In genomic region chr11:60124802-60125432, GRCh38 we compare ENCODE assay signal across 37 cellular contexts. TPM values are rescaled to one million over a fixed set of nuclear protein-coding genes. Genes with fewer than 3 reads are reported as not detected.
DNase-seq lines count a peak whose midpoint lies in the region; ATAC-seq and TF ChIP-seq lines count a peak whose summit lies in the region.
"Had no signal": no experiment of that assay in that cellular context is flagged by ENCODE, and none has a peak within 500 bp of the region (broad histone marks: within the 10 kb centered on the region; RNA-seq: fewer than 3 reads in every experiment).

No MANE protein-coding gene starts in this region.

- POLR2A ChIA-PET in PC-3 (lab: Charles Lee; ENCODE audit: unreplicated experiment): no interaction called here

- H3K36me3 Mint-ChIP-seq in endodermal cell (ENCODE audit: low read depth): peaks cover 4% of the 10 kb centered on the region
- H3K36me3 Mint-ChIP-seq in naive B cell: no peaks in the 10 kb centered on the region
- H3K36me3 Mint-ChIP-seq: activated naive CD8-positive, alpha-beta T cell; immature natural killer cell had no signal

- H3K9ac ChIP-seq in PC-3 (ENCODE audit: low read length) (peak overlapping the region; percentile 38), endodermal cell (ENCODE audit: extremely low read depth, low read length, poor library complexity, severe bottlenecking) (no peak overlapping the region)

- H3K27ac Mint-ChIP-seq in endodermal cell (peak overlapping the region; percentile 16), naive B cell (peak overlapping the region in 4 of 6 donors; percentile 12 to 69 (median 36))
- H3K27ac Mint-ChIP-seq: activated CD4-positive, alpha-beta T cell treated with anti-CD3 and anti-CD28 coated beads, Interleukin-2, amount 10 ng/mL, durations not matched to agents 24 days and 14 days; activated naive CD8-positive, alpha-beta T cell; immature natural killer cell; T-helper 2 cell treated with Interferon-gamma antibody and Interleukin-4, amounts not matched to agents 5 μg/mL and 100 μg/mL, for 36 hours had no signal

- H3K9me3 Mint-ChIP-seq in endodermal cell (peaks cover 41% of the 10 kb centered on the region), naive B cell (peaks cover 0 to 8% (median 7%) of the 10 kb centered on the region in 7 donors)
- H3K9me3 Mint-ChIP-seq: activated CD4-positive, alpha-beta T cell treated with anti-CD3 and anti-CD28 coated beads, Interleukin-2, amount 10 ng/mL, durations not matched to agents 24 days and 14 days; immature natural killer cell; T-helper 2 cell treated with Interferon-gamma antibody and Interleukin-4, amounts not matched to agents 5 μg/mL and 100 μg/mL, for 36 hours had no signal

- H3K9me3 ChIP-seq in DOHH2 (ENCODE audit: control insufficient read depth, insufficient read depth, low read length) (no peaks in the 10 kb centered on the region), PC-3 (ENCODE audit: low read length) (no peaks in the 10 kb centered on the region), endodermal cell (ENCODE audit: control insufficient read depth, low read length) (peaks cover 53% of the 10 kb centered on the region), ovary (no peaks in the 10 kb centered on the region)
- H3K9me3 ChIP-seq: BE2C, breast epithelium, neutrophil, prostate gland, sigmoid colon, tibial artery had no signal

- 74 to 83% methylated on average over 9 to 11 of the region's 11 CpGs for WGBS in endodermal cell (ENCODE audit: insufficient coverage in 1 of 2, insufficient read length in 1 of 2), 2 experiments
- WGBS in ovary, 3 donors: 10 to 23% (median 14%) methylated on average over 11 of the region's 11 CpGs

- H3K79me2 ChIP-seq in DOHH2 (ENCODE audit: control insufficient read depth, low read length) (no peaks in the 10 kb centered on the region), PC-3 (ENCODE audit: low read length) (no peaks in the 10 kb centered on the region)

- intact Hi-C loops in PC-3 (cut with micrococcal nuclease): no loop called here
- intact Hi-C loops in ovary (cut with DNase I): no loop called here
- intact Hi-C loops in left ventricle myocardium superior (cut with micrococcal nuclease): no loop called here

- no TSS peak for BruUV-seq in PC-3 (replicated peaks; lab: Mats Ljungman, UMichigan)

- no peaks in the 10 kb centered on the region for H3K9me2 ChIP-seq in DOHH2 (replicated peaks; ENCODE audit: control insufficient read depth, low read length)
- H3K9me2 ChIP-seq in PC-3 (replicated peaks; ENCODE audit: low read length): no peaks in the 10 kb centered on the region

- H3K4me3 Mint-ChIP-seq in endodermal cell: no peak overlapping the region
- H3K4me3 Mint-ChIP-seq in naive B cell: peak overlapping the region in 7 of 8 donors; percentile 18 to 73 (median 46)
- H3K4me3 Mint-ChIP-seq: activated CD4-positive, alpha-beta T cell treated with anti-CD3 and anti-CD28 coated beads, Interleukin-2, amount 10 ng/mL, durations not matched to agents 24 days and 14 days; activated naive CD8-positive, alpha-beta T cell; immature natural killer cell; T-helper 2 cell treated with Interferon-gamma antibody and Interleukin-4, amounts not matched to agents 5 μg/mL and 100 μg/mL, for 36 hours had no signal

- H3K4me3 ChIP-seq in DOHH2 (ENCODE audit: low read length) (peak overlapping the region; percentile 68), PC-3 (ENCODE audit: low read length) (no peak overlapping the region), endodermal cell (ENCODE audit: low read length) (peak overlapping the region; percentile 64), ovary (no peak overlapping the region)
- H3K4me3 ChIP-seq: breast epithelium, prostate gland, sigmoid colon, tibial artery had no signal

- CTCF ChIA-PET in PC-3 (lab: Charles Lee): no interaction called here

- H3K4me1 ChIP-seq in DOHH2 (ENCODE audit: control insufficient read depth, low read length): peaks cover 67% of the 10 kb centered on the region
- H3K4me1 ChIP-seq in PC-3 (ENCODE audit: insufficient read depth, low read length): peaks cover 34% of the 10 kb centered on the region
- H3K4me1 ChIP-seq in endodermal cell (ENCODE audit: control insufficient read depth, insufficient read depth, low read length): peaks cover 5% of the 10 kb centered on the region
- H3K4me1 ChIP-seq in ovary (ENCODE audit: insufficient read depth): peaks cover 7% of the 10 kb centered on the region
- H3K4me1 ChIP-seq: BE2C, breast epithelium, prostate gland, sigmoid colon, tibial artery had no signal

- H3K4me1 Mint-ChIP-seq in endodermal cell (peaks cover 14% of the 10 kb centered on the region), naive B cell (peaks cover 24 to 41% (median 26%) of the 10 kb centered on the region in 3 donors)
- H3K4me1 Mint-ChIP-seq: activated CD4-positive, alpha-beta T cell treated with anti-CD3 and anti-CD28 coated beads, Interleukin-2, amount 10 ng/mL, durations not matched to agents 24 days and 14 days; immature natural killer cell had no signal

- no peak overlapping the region for H2AFZ ChIP-seq in PC-3 (ENCODE audit: low read length)

- TF ChIP-seq CTCF in DOHH2 (IDR thresholded peaks at IDR 0.05; ENCODE audit: low read depth, low read length, poor library complexity, severe bottlenecking) (no peak), PC-3 (conservative IDR thresholded peaks at IDR 0.05; ENCODE audit: low read depth, low read length) (no peak), endodermal cell (conservative IDR thresholded peaks at IDR 0.05) (no peak), ovary (IDR thresholded peaks at IDR 0.05) (no peak)

- H3K36me3 ChIP-seq in DOHH2 (ENCODE audit: control insufficient read depth, low read length) (no peaks in the 10 kb centered on the region), PC-3 (ENCODE audit: low read depth, low read length) (no peaks in the 10 kb centered on the region), endodermal cell (ENCODE audit: control insufficient read depth, insufficient read depth, low read length) (no peaks in the 10 kb centered on the region), ovary (no peaks in the 10 kb centered on the region)
- H3K36me3 ChIP-seq: BE2C, breast epithelium, neutrophil, prostate gland, sigmoid colon, tibial artery had no signal

- H3K27me3 ChIP-seq in DOHH2 (ENCODE audit: control insufficient read depth, low read length) (no peaks in the 10 kb centered on the region), PC-3 (ENCODE audit: low read length) (no peaks in the 10 kb centered on the region), endodermal cell (ENCODE audit: control insufficient read depth, insufficient read depth, low read length, poor library complexity, severe bottlenecking) (no peaks in the 10 kb centered on the region), ovary (no peaks in the 10 kb centered on the region)
- H3K27me3 ChIP-seq: BE2C, breast epithelium, neutrophil, sigmoid colon, tibial artery had no signal

- H4K20me1 ChIP-seq in DOHH2 (ENCODE audit: control insufficient read depth, insufficient read depth, low read depth, low read length): no peaks in the 10 kb centered on the region
- H4K20me1 ChIP-seq in PC-3 (ENCODE audit: low read length): no peaks in the 10 kb centered on the region

- DNase-seq in PC-3 (no peak), endodermal cell (peak; percentile 58), naive B cell (no peak), ovary (no peak), left ventricle myocardium superior (no peak), midbrain (lab: John Stamatoyannopoulos, UW) (no peak)
- DNase-seq: ACHN; activated CD4-positive, alpha-beta T cell treated with anti-CD3 and anti-CD28 coated beads, Interleukin-2, amount 10 ng/mL, durations not matched to agents 24 days and 14 days; activated effector memory CD4-positive, alpha-beta T cell treated with Interleukin-2 at 50 U/mL for 16 hours; anterior cingulate cortex; BE2C; DMS153; GOT3; hypothalamus; immature natural killer cell; KBM-7; mesenchymal stem cell; NCI-H1105; NCI-H187 treated with DMSO at 0.1 percent for 48 hours; NCI-H2171 treated with DMSO at 0.1 percent for 48 hours; NCI-H510A treated with DMSO at 0.1 percent for 48 hours; SIG-M5; sigmoid colon; stimulated activated CD4-positive, alpha-beta T cell treated with anti-CD3 and anti-CD28 coated beads, Interleukin-12 subunit alpha, Interleukin-12 subunit beta, amount 100 ng/mL, for 4 hours; stimulated activated CD4-positive, alpha-beta T cell treated with anti-CD3 and anti-CD28 coated beads, Interleukin-2, amount 100 ng/mL, for 48 hours; tibial artery had no signal

- ATAC-seq in PC-3 (no peak), naive B cell (ENCODE audit: low read depth in 2 of 2) (no peak), left ventricle myocardium superior (no peak)
- ATAC-seq: Panc1 had no signal

- H3F3A ChIP-seq in DOHH2 (ENCODE audit: control insufficient read depth, insufficient read depth) (peaks cover 3% of the 10 kb centered on the region), PC-3 (ENCODE audit: low read length, unreplicated experiment) (no peaks in the 10 kb centered on the region)

- H3K27ac ChIP-seq in DOHH2 (ENCODE audit: low read depth, low read length) (peak overlapping the region; percentile 77), PC-3 (ENCODE audit: low read length) (peak overlapping the region; percentile 84), endodermal cell (ENCODE audit: low read depth, low read length) (no peak overlapping the region), ovary (no peak overlapping the region)
- H3K27ac ChIP-seq: breast epithelium, neutrophil, prostate gland, sigmoid colon, tibial artery had no signal

- TF ChIP-seq POLR2A in ovary (IDR thresholded peaks at IDR 0.05): no peak

- TF ChIP-seq EP300 in ovary (IDR thresholded peaks at IDR 0.05): no peak

- H3K27me3 Mint-ChIP-seq in endodermal cell (ENCODE audit: insufficient read depth): no peaks in the 10 kb centered on the region
- no peaks in the 10 kb centered on the region for H3K27me3 Mint-ChIP-seq in naive B cell
- H3K27me3 Mint-ChIP-seq: activated CD4-positive, alpha-beta T cell treated with anti-CD3 and anti-CD28 coated beads, Interleukin-2, amount 10 ng/mL, durations not matched to agents 24 days and 14 days had no signal

- peak overlapping the region; percentile 90 for H3K4me2 ChIP-seq in DOHH2 (ENCODE audit: low read length)
- H3K4me2 ChIP-seq in PC-3 (ENCODE audit: low read length): peak overlapping the region; percentile 14; the same call in 1 of the 2 replicates

RNA-seq across cellular contexts. Expression of gene MS4A2, which starts 36.5 kb away (rescaled TPM):
- total RNA-seq in PC-3 (2014; rRNA removed) (not detected in 2 replicates), endodermal cell (not detected), ovary (under 1 TPM in 4 of 7 donors, not detected in 3; 0.23 to 0.80 (median 0.51) TPM), left ventricle myocardium superior (0.42 TPM)
- polyA plus RNA-seq in endodermal cell (2013, experiment 1 of 2): not detected
- not detected for polyA plus RNA-seq in endodermal cell (2013, experiment 2 of 2)
- polyA plus RNA-seq in naive B cell (ENCODE audit: low read depth in 6 of 6) (not detected), ovary (1 to 10 TPM in 1 of 2 donors, under 1 TPM in 1; 0.38 to 1.7 TPM)
- total RNA-seq: activated CD4-positive, alpha-beta T cell treated with anti-CD3 and anti-CD28 coated beads, Interleukin-2, amount 10 ng/mL, durations not matched to agents 24 days and 14 days; activated CD8-positive, alpha-beta memory T cell treated with anti-CD3 and anti-CD28 coated beads for 36 hours; glomerular endothelial cell; HT1080; MCF 10A had no signal

RNA-seq across cellular contexts. Expression of gene MS4A6A, which starts 58.0 kb away (rescaled TPM):
- total RNA-seq in PC-3 (2014; rRNA removed) (not detected in 2 replicates), endodermal cell (not detected), ovary (10 to 100 TPM in 6 of 7 donors, 1 to 10 TPM in 1; 8.1 to 47.6 (median 28.9) TPM), left ventricle myocardium superior (49.3 TPM)
- 0.50 TPM for polyA plus RNA-seq in endodermal cell (2013, experiment 1 of 2)
- not detected for polyA plus RNA-seq in endodermal cell (2013, experiment 2 of 2)
- polyA plus RNA-seq in naive B cell (ENCODE audit: low read depth in 6 of 6) (10 to 100 TPM in 2 of 6 donors, 1 to 10 TPM in 4; 1.5 to 11.3 (median 3.3) TPM), ovary (100 to 1,000 TPM in 1 of 2 donors, 10 to 100 TPM in 1; 24.7 to 150 TPM)
- total RNA-seq: activated CD8-positive, alpha-beta memory T cell treated with anti-CD3 and anti-CD28 coated beads for 36 hours; HT1080; MCF 10A had no signal

Comparison
In these comparisons a context has a peak if more than half of its experiments do, and no peak if none do; other contexts are left out.
1. H3K27ac ChIP-seq: peak in DOHH2 (single experiment) and PC-3 (single experiment); none in endodermal cell (single experiment) and ovary (0 of 2).
2. H3K4me3 ChIP-seq: peak in DOHH2 (single experiment) and endodermal cell (single experiment); none in PC-3 (single experiment) and ovary (single experiment).